Comparison of ENCODE assay signal across 8 cellular contexts in the genomic region with DNA sequence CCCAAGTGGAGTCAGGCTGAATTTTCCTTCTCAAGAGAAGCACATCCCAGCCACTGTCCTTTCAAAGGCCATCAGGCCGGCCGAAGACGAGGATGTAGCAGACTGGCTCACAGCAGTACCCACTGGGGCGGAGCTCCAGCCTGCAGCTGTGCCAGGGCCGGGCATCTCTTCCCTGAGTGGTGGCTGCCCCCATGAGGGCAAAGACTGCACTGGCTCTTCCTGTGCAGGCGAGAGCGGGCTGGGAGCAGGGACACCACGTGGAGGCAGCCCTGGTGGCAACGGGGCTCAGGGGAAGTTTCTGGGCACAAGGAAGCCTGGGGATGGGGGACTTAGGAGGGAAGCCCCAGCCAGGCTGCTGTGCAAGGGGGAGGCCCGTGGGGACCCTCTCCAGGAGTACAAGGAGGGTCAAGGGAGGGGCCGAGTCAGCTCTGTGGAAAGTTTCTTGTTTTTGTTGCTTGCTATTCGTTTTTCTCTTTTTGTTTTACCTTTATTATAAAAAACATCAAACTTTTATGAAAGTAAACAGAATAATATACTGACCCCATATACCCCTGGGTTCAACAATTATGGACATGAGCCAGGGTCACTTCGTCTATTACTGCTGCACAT.
DNase-seq lines count a peak whose midpoint lies in the region; ATAC-seq, FAIRE-seq and TF ChIP-seq lines count a peak whose summit lies in the region.

No MANE protein-coding gene starts in this region.

- CTCF ChIA-PET in activated B cell treated with CpG ODN at 0.5 μM for 24 hours (lab: Charles Lee), result no interaction called here

- H3K4me3 Mint-ChIP-seq in activated B cell treated with CpG ODN at 0.5 μM for 24 hours, result no peak overlapping the region
- H3K4me3 Mint-ChIP-seq in naive B cell, result no peak overlapping the region

- H3K9me3 ChIP-seq in BLaER1 treated with 17β-estradiol and CSF1 and Interleukin-3, amounts not matched to agents 10 nM and 100 nM (replicated peaks in 1 of 11), result peaks cover 5 to 13% (median 10%) of the 10 kb centered on the region in 11 experiments; a peak in 19 of 22 replicates
- H3K9me3 ChIP-seq in esophagus muscularis mucosa, result peaks cover 0 to 5% (median 3%) of the 10 kb centered on the region in 4 donors
- peaks cover 0 to 8% (median 0%) of the 10 kb centered on the region in 4 donors for H3K9me3 ChIP-seq in tibial nerve

- DNase-seq in H54 (ENCODE audit: insufficient read length, low spot score) (peak; percentile 92), NCI-H2196 (lab: John Stamatoyannopoulos, UW; ENCODE audit: unreplicated experiment) (peak; percentile 94), activated B cell treated with CpG ODN at 0.5 μM for 24 hours (no peak), esophagus muscularis mucosa (ENCODE audit: extremely low spot score) (no peak), naive B cell (no peak), tibial nerve (ENCODE audit: low spot score in 2 of 2) (peak; percentile 22 to 28)

- no peak overlapping the region for H3K4me3 ChIP-seq in BLaER1 treated with 17β-estradiol and CSF1 and Interleukin-3, amounts not matched to agents 10 nM and 100 nM
- H3K4me3 ChIP-seq in esophagus muscularis mucosa (no peak overlapping the region), tibial nerve (no peak overlapping the region)

- H3K27me3 Mint-ChIP-seq in activated B cell treated with CpG ODN at 0.5 μM for 24 hours, result peaks cover 11% of the 10 kb centered on the region
- H3K27me3 Mint-ChIP-seq in naive B cell, result peaks cover 0 to 23% (median 0%) of the 10 kb centered on the region in 3 donors

- no peaks in the 10 kb centered on the region for H3K27me3 ChIP-seq in BLaER1 treated with 17β-estradiol and CSF1 and Interleukin-3, amounts not matched to agents 10 nM and 100 nM
- H3K27me3 ChIP-seq in esophagus muscularis mucosa (peaks cover 0 to 11% (median 0%) of the 10 kb centered on the region in 4 donors), tibial nerve (no peaks in the 10 kb centered on the region)

- POLR2A ChIA-PET in activated B cell treated with CpG ODN at 0.5 μM for 24 hours (lab: Charles Lee), result no interaction called here

- intact Hi-C loops in activated B cell treated with CpG ODN at 0.5 μM for 24 hours (cut with micrococcal nuclease), result loop anchor here (1.0 kb wide), 2 partner anchors 158 to 489 kb away; no protein-coding TSS in a partner anchor
- intact Hi-C loops in esophagus muscularis mucosa (cut with DNase I), result no loop called here

- peaks cover 0 to 3% (median 0%) of the 10 kb centered on the region in 11 experiments; a peak in 2 of 22 replicates for H3K36me3 ChIP-seq in BLaER1 treated with 17β-estradiol and CSF1 and Interleukin-3, amounts not matched to agents 10 nM and 100 nM
- H3K36me3 ChIP-seq in esophagus muscularis mucosa, result no peaks in the 10 kb centered on the region
- no peaks in the 10 kb centered on the region for H3K36me3 ChIP-seq in tibial nerve

- peak; percentile 11 for FAIRE-seq in H54 (lab: Jason Lieb, UNC)

- peak overlapping the region in 3 of 11 experiments; percentile 20 to 58 (median 54); a peak in 7 of 22 replicates for H3K27ac ChIP-seq in BLaER1 treated with 17β-estradiol and CSF1 and Interleukin-3, amounts not matched to agents 10 nM and 100 nM
- H3K27ac ChIP-seq in esophagus muscularis mucosa (replicated peaks in 1 of 4) (no peak overlapping the region), tibial nerve (no peak overlapping the region)

- no peak overlapping the region for H3K27ac Mint-ChIP-seq in activated B cell treated with CpG ODN at 0.5 μM for 24 hours
- peak overlapping the region in 2 of 6 donors; percentile 1 to 42 for H3K27ac Mint-ChIP-seq in naive B cell

- ATAC-seq in activated B cell treated with CpG ODN at 0.5 μM for 24 hours (ENCODE audit: low read depth), result peak; percentile 80
- peak; percentile 56 to 79 for ATAC-seq in naive B cell (ENCODE audit: low read depth in 2 of 2)
- ATAC-seq in HG02571 (IDR thresholded peaks at IDR 0.05; ENCODE audit: unreplicated experiment), result no peak

- TF ChIP-seq POLR2A in H54 (IDR thresholded peaks at IDR 0.05; ENCODE audit: low read depth, low read length) (no peak), esophagus muscularis mucosa (IDR thresholded peaks at IDR 0.05; ENCODE audit: low read depth) (no peak), tibial nerve (IDR thresholded peaks at IDR 0.05) (no peak)

- no peak for TF ChIP-seq CTCF in activated B cell treated with CpG ODN at 0.5 μM for 24 hours (IDR thresholded peaks at IDR 0.05)
- peak; percentile 23 to 55 (median 54) for TF ChIP-seq CTCF in esophagus muscularis mucosa (IDR thresholded peaks at IDR 0.05)
- TF ChIP-seq CTCF in tibial nerve (IDR thresholded peaks at IDR 0.05), result peak; percentile 36 to 71 (median 55)

- peak overlapping the region; percentile 55 to 87 (median 70); a peak in 21 of 22 replicates for H3K4me2 ChIP-seq in BLaER1 treated with 17β-estradiol and CSF1 and Interleukin-3, amounts not matched to agents 10 nM and 100 nM

- H3K4me1 Mint-ChIP-seq in activated B cell treated with CpG ODN at 0.5 μM for 24 hours (no peaks in the 10 kb centered on the region), naive B cell (peaks cover 0 to 5% (median 3%) of the 10 kb centered on the region in 3 donors)

- 27% methylated on average over 13 of the region's 13 CpGs for WGBS in esophagus muscularis mucosa
- 14 to 16% methylated on average over 13 of the region's 13 CpGs for WGBS in tibial nerve, 2 donors

- H3K9me3 Mint-ChIP-seq in activated B cell treated with CpG ODN at 0.5 μM for 24 hours (no peaks in the 10 kb centered on the region), naive B cell (peaks cover 0 to 12% (median 5%) of the 10 kb centered on the region in 7 donors)

- H3K36me3 Mint-ChIP-seq in activated B cell treated with CpG ODN at 0.5 μM for 24 hours (ENCODE audit: low read depth), result no peaks in the 10 kb centered on the region
- H3K36me3 Mint-ChIP-seq in naive B cell, result no peaks in the 10 kb centered on the region

- H3K9ac ChIP-seq in BLaER1 treated with 17β-estradiol and CSF1 and Interleukin-3, amounts not matched to agents 10 nM and 100 nM, result peak overlapping the region in 7 of 11 experiments; percentile 28 to 71 (median 58); a peak in 12 of 22 replicates

- H4K20me1 ChIP-seq in BLaER1 treated with 17β-estradiol and CSF1 and Interleukin-3, amounts not matched to agents 10 nM and 100 nM, result no peaks in the 10 kb centered on the region; a peak in 1 of 22 replicates

- TF ChIP-seq EP300 in esophagus muscularis mucosa (IDR thresholded peaks at IDR 0.05), result no peak
- no peak for TF ChIP-seq EP300 in tibial nerve (IDR thresholded peaks at IDR 0.05)

- H3K4me1 ChIP-seq in BLaER1 treated with 17β-estradiol and CSF1 and Interleukin-3, amounts not matched to agents 10 nM and 100 nM, result peaks cover 3 to 19% (median 15%) of the 10 kb centered on the region in 10 experiments; a peak in 18 of 20 replicates
- H3K4me1 ChIP-seq in esophagus muscularis mucosa, result peaks cover 0 to 7% (median 0%) of the 10 kb centered on the region in 4 donors
- peaks cover 0 to 8% (median 0%) of the 10 kb centered on the region in 4 donors for H3K4me1 ChIP-seq in tibial nerve

Comparison
In these comparisons a context has a peak if more than half of its experiments do, and no peak if none do; other contexts are left out.
1. DNase-seq: peak in H54 (single experiment), NCI-H2196 (single experiment) and tibial nerve (2 of 2); none in activated B cell treated with CpG ODN at 0.5 μM for 24 hours (single experiment), esophagus muscularis mucosa (single experiment) and naive B cell (single experiment).